In genomic region chr4:24743931-24744330, GRCh38 we compare ENCODE assay signal across 24 cellular contexts. TPM values are rescaled to one million over a fixed set of nuclear protein-coding genes. Genes with fewer than 3 reads are reported as not detected.
A peak's percentile ranks its signal among the peaks of the same experiment; 100 is the strongest.
DNase-seq lines count a peak whose midpoint lies in the region; ATAC-seq and TF ChIP-seq lines count a peak whose summit lies in the region.
"Had no signal": no experiment of that assay in that cellular context is flagged by ENCODE, and none has a peak within 500 bp of the region (broad histone marks: within the 10 kb centered on the region; RNA-seq: fewer than 3 reads in every experiment).

No MANE protein-coding gene starts in this region.

- no peaks in the 10 kb centered on the region for H3K4me1 ChIP-seq in NT2/D1 (ENCODE audit: insufficient read depth, insufficient read length)
- H3K4me1 ChIP-seq in gastroesophageal sphincter: peaks cover 0 to 20% (median 8%) of the 10 kb centered on the region in 3 donors
- no peaks in the 10 kb centered on the region for H3K4me1 ChIP-seq in muscle layer of duodenum (ENCODE audit: control insufficient read depth in 1 of 2, insufficient read depth in 2 of 2, low read length in 2 of 2)
- no peaks in the 10 kb centered on the region for H3K4me1 ChIP-seq in uterus
- H3K4me1 ChIP-seq: thyroid gland had no signal

- peaks cover 4% of the 10 kb centered on the region for H3K9me3 ChIP-seq in NT2/D1 (ENCODE audit: insufficient read depth, low read length)
- no peaks in the 10 kb centered on the region for H3K9me3 ChIP-seq in gastroesophageal sphincter
- H3K9me3 ChIP-seq in muscle layer of duodenum (ENCODE audit: control insufficient read depth in 1 of 2, low read length in 2 of 2): no peaks in the 10 kb centered on the region
- H3K9me3 ChIP-seq in uterus: no peaks in the 10 kb centered on the region
- H3K9me3 ChIP-seq: SJSA1, thyroid gland had no signal

- H3K27ac ChIP-seq in gastroesophageal sphincter (peak overlapping the region in 3 of 4 donors; percentile 52 to 57 (median 55)), muscle layer of duodenum (ENCODE audit: low read length) (peak overlapping the region; percentile 33), uterus (peak overlapping the region in 1 of 2 donors; percentile 39)
- H3K27ac ChIP-seq: SJSA1, thyroid gland had no signal

- H3K9ac ChIP-seq in NT2/D1 (ENCODE audit: insufficient read length, low read depth): no peak overlapping the region

- H3K36me3 ChIP-seq in NT2/D1 (ENCODE audit: insufficient read depth, insufficient read length, low read length) (no peaks in the 10 kb centered on the region), gastroesophageal sphincter (no peaks in the 10 kb centered on the region), muscle layer of duodenum (ENCODE audit: control insufficient read depth in 1 of 2, insufficient read depth in 2 of 2, low read length in 2 of 2) (no peaks in the 10 kb centered on the region), uterus (no peaks in the 10 kb centered on the region)
- H3K36me3 ChIP-seq: SJSA1, thyroid gland had no signal

- TF ChIP-seq POLR2A in gastroesophageal sphincter (IDR thresholded peaks at IDR 0.05) (no peak), uterus (IDR thresholded peaks at IDR 0.05) (no peak)

- DNase-seq in NT2/D1 (ENCODE audit: low read depth, low spot score) (peak; percentile 72), uterus (peak; percentile 40 to 47), NCI-H2171 (lab: John Stamatoyannopoulos, UW) (no peak), NCI-H1930 (lab: John Stamatoyannopoulos, UW) (no peak), NCI-H2081 treated with DMSO at 0.1 percent for 48 hours (lab: John Stamatoyannopoulos, UW) (no peak)
- DNase-seq: activated CD4-positive, alpha-beta T cell treated with anti-CD3 and anti-CD28 coated beads for 4 hours; activated naive CD4-positive, alpha-beta T cell treated with anti-CD3 and anti-CD28 coated beads for 36 hours; activated T-cell treated with anti-CD3 and anti-CD28 coated beads, Interleukin-2, amount 50 U/mL, for 48 hours; AML-193; amygdala; caudate nucleus; foreskin melanocyte; NCI-H2107; NCI-H510A treated with DMSO at 0.1 percent for 48 hours; stimulated activated CD4-positive, alpha-beta T cell treated with anti-CD3 and anti-CD28 coated beads, Interleukin-2, amount 100 ng/mL, for 48 hours; stimulated activated naive CD4-positive, alpha-beta T cell treated with Interleukin-2 at 50 U/mL for 16 hours; thyroid gland had no signal

- 39 to 66% methylated on average over 5 of the region's 5 CpGs for WGBS in gastroesophageal sphincter (ENCODE audit: low coverage in 1 of 2), 2 donors

- ATAC-seq in gastroesophageal sphincter: peak; percentile 77
- ATAC-seq: GM12878 had no signal

- no peaks in the 10 kb centered on the region for H3K27me3 ChIP-seq in NT2/D1 (ENCODE audit: insufficient read depth, insufficient read length)
- H3K27me3 ChIP-seq in gastroesophageal sphincter: no peaks in the 10 kb centered on the region
- H3K27me3 ChIP-seq in muscle layer of duodenum (ENCODE audit: low read depth, low read length): no peaks in the 10 kb centered on the region
- no peaks in the 10 kb centered on the region for H3K27me3 ChIP-seq in uterus
- H3K27me3 ChIP-seq: SJSA1, thyroid gland had no signal

- intact Hi-C loops in uterus (cut with DNase I; ENCODE audit: low total_unique reads): no loop called here

- TF ChIP-seq CTCF in gastroesophageal sphincter (IDR thresholded peaks at IDR 0.05): no peak
- no peak for TF ChIP-seq CTCF in uterus (IDR thresholded peaks at IDR 0.05)

- no peak for TF ChIP-seq EP300 in gastroesophageal sphincter (IDR thresholded peaks at IDR 0.05)

- H3K4me3 ChIP-seq in NT2/D1 (ENCODE audit: insufficient read length, low read depth) (no peak overlapping the region), gastroesophageal sphincter (no peak overlapping the region), muscle layer of duodenum (ENCODE audit: low read depth in 1 of 2, low read length in 2 of 2) (no peak overlapping the region), uterus (no peak overlapping the region)
- H3K4me3 ChIP-seq: GM12878, SJSA1, thyroid gland had no signal

RNA-seq across cellular contexts. Expression of gene SOD3, which starts 51.4 kb away (rescaled TPM):
- 100 to 1,000 TPM; 199 to 801 (median 448) TPM for total RNA-seq in gastroesophageal sphincter
- 10 to 100 TPM; 34.4 to 78.6 (median 68.0) TPM for total RNA-seq in uterus
- total RNA-seq: activated CD8-positive, alpha-beta memory T cell treated with anti-CD3 and anti-CD28 coated beads for 36 hours; activated naive CD4-positive, alpha-beta T cell treated with anti-CD3 and anti-CD28 coated beads for 36 hours; dermis microvascular lymphatic vessel endothelial cell; GM12878; T-helper 1 cell treated with Interleukin-12 subunit alpha and Interleukin-12 subunit beta and Interleukin-4 antibody, amounts not matched to agents 30 ng/mL and 1 ng/mL, for 36 hours had no signal

Comparison
In these comparisons a context has a peak if more than half of its experiments do, and no peak if none do; other contexts are left out.
1. DNase-seq: peak in NT2/D1 (single experiment) and uterus (2 of 2); none in NCI-H2171 (single experiment), NCI-H1930 (0 of 2) and NCI-H2081 treated with DMSO at 0.1 percent for 48 hours (single experiment).